In genomic region chrX:9940397-9940796, GRCh38 we compare ENCODE assay signal across 14 cellular contexts. TPM values are rescaled to one million over a fixed set of nuclear protein-coding genes. Genes with fewer than 3 reads are reported as not detected.
DNase-seq lines count a peak whose midpoint lies in the region; FAIRE-seq and TF ChIP-seq lines count a peak whose summit lies in the region.
"Had no signal": no experiment of that assay in that cellular context is flagged by ENCODE, and none has a peak within 500 bp of the region (broad histone marks: within the 10 kb centered on the region; RNA-seq: fewer than 3 reads in every experiment).

No MANE protein-coding gene starts in this region.

- H3K79me2 ChIP-seq in astrocyte (ENCODE audit: insufficient read depth, low read length) = no peaks in the 10 kb centered on the region

- H3K4me1 ChIP-seq in astrocyte (ENCODE audit: insufficient read depth, low read length) = peaks cover 5% of the 10 kb centered on the region
- H3K4me1 ChIP-seq: body of pancreas had no signal

- H3K9me3 Mint-ChIP-seq in astrocyte (ENCODE audit: unreplicated experiment) (no peaks in the 10 kb centered on the region), immature natural killer cell (no peaks in the 10 kb centered on the region)
- H3K9me3 Mint-ChIP-seq: CD4-positive, CD25-positive, alpha-beta regulatory T cell had no signal

- no peaks in the 10 kb centered on the region for H3K36me3 ChIP-seq in astrocyte (ENCODE audit: insufficient read depth, low read length)

- H3K27ac ChIP-seq in AG04450 (ENCODE audit: low read depth, low read length) (no peak overlapping the region), astrocyte (ENCODE audit: low read depth, low read length) (no peak overlapping the region)
- H3K27ac ChIP-seq: body of pancreas had no signal

- H2AFZ ChIP-seq in astrocyte (ENCODE audit: low read depth, low read length) = no peak overlapping the region

- H3K9me3 ChIP-seq in AG04450 (ENCODE audit: control insufficient read depth, insufficient read depth, low read length) (no peaks in the 10 kb centered on the region; the same call in 1 of the 2 replicates), astrocyte (ENCODE audit: insufficient read depth, low read depth, low read length) (no peaks in the 10 kb centered on the region)
- H3K9me3 ChIP-seq: body of pancreas had no signal

- peak; percentile 20 for DNase-seq in AG04450 (ENCODE audit: low read depth, low spot score)
- peak; percentile 9 for DNase-seq in HS-5 (ENCODE audit: low read depth)
- DNase-seq in astrocyte (ENCODE audit: low read depth) = peak; percentile 93
- no peak for DNase-seq in immature natural killer cell
- no peak for DNase-seq in activated gamma-delta T cell treated with Interleukin-2 at 50 U/mL for 16 hours
- no peak for DNase-seq in ecto neural progenitor cell (ENCODE audit: low spot score)
- no peak for DNase-seq in central memory CD4-positive, alpha-beta T cell
- no peak for DNase-seq in NCI-H2196 (lab: John Stamatoyannopoulos, UW; ENCODE audit: unreplicated experiment)
- DNase-seq: CD4-positive, CD25-positive, alpha-beta regulatory T cell; KBM-7; stimulated activated naive CD4-positive, alpha-beta T cell treated with Interleukin-2 at 50 U/mL for 16 hours; T-helper 2 cell had no signal

- H3K27me3 Mint-ChIP-seq in astrocyte (ENCODE audit: low read depth, unreplicated experiment) = no peaks in the 10 kb centered on the region
- peaks cover 5 to 10% (median 9%) of the 10 kb centered on the region in 3 donors for H3K27me3 Mint-ChIP-seq in immature natural killer cell (ENCODE audit: low read depth in 3 of 3)
- H3K27me3 Mint-ChIP-seq: CD4-positive, CD25-positive, alpha-beta regulatory T cell had no signal

- H3K4me1 Mint-ChIP-seq in astrocyte (ENCODE audit: low read depth, unreplicated experiment) (no peaks in the 10 kb centered on the region), immature natural killer cell (peaks cover 21 to 27% of the 10 kb centered on the region in 2 donors)

- H4K20me1 ChIP-seq in astrocyte (ENCODE audit: insufficient read depth, low read length) = peaks cover 3% of the 10 kb centered on the region

- H3K27me3 ChIP-seq in AG04450 (ENCODE audit: control insufficient read depth, insufficient read depth, low read length) (no peaks in the 10 kb centered on the region), astrocyte (ENCODE audit: insufficient read depth, low read length) (no peaks in the 10 kb centered on the region)
- H3K27me3 ChIP-seq: body of pancreas had no signal

- H3K9ac ChIP-seq in astrocyte (ENCODE audit: low read length) = no peak overlapping the region

- no peak overlapping the region for H3K4me3 ChIP-seq in AG04450 (ENCODE audit: low read depth, low read length)
- no peak overlapping the region for H3K4me3 ChIP-seq in astrocyte (ENCODE audit: insufficient read depth, low read depth, low read length)
- H3K4me3 ChIP-seq: body of pancreas had no signal

- CTCF ChIA-PET in AG04450 (lab: Charles Lee) = no interaction called here

- POLR2A ChIA-PET in AG04450 (lab: Yijun Ruan, JAX) = no interaction called here

- H3K27ac Mint-ChIP-seq in astrocyte (ENCODE audit: unreplicated experiment) (peak overlapping the region; percentile 75), immature natural killer cell (no peak overlapping the region)
- H3K27ac Mint-ChIP-seq: CD4-positive, CD25-positive, alpha-beta regulatory T cell had no signal

- TF ChIP-seq CTCF in AG04450 (IDR thresholded peaks at IDR 0.05; ENCODE audit: low read depth, low read length) = no peak
- no peak for TF ChIP-seq CTCF in astrocyte (IDR thresholded peaks at IDR 0.05; ENCODE audit: insufficient read depth, low read depth, low read length)

- H3K4me3 Mint-ChIP-seq in astrocyte (ENCODE audit: unreplicated experiment) (no peak overlapping the region), immature natural killer cell (peak overlapping the region in 3 of 5 donors; percentile 19 to 30 (median 23))

- H3K4me2 ChIP-seq in astrocyte (ENCODE audit: low read length) = no peak overlapping the region

- peak; percentile 52 for FAIRE-seq in astrocyte (lab: Jason Lieb, UNC)

- H3K36me3 Mint-ChIP-seq in astrocyte (ENCODE audit: low read depth, unreplicated experiment) (peaks cover 16% of the 10 kb centered on the region), immature natural killer cell (no peaks in the 10 kb centered on the region)
- H3K36me3 Mint-ChIP-seq: CD4-positive, CD25-positive, alpha-beta regulatory T cell had no signal

RNA-seq across cellular contexts. Expression of gene CLDN34, which starts 26.8 kb away (rescaled TPM):
- polyA plus RNA-seq in AG04450 (2011; rRNA removed) (0.11 and 0.12 TPM in 2 replicates), immature natural killer cell (not detected)
- 0.23 TPM in 1 of 2 replicates, not detected in the other for polyA minus RNA-seq in AG04450 (2011; rRNA and poly(A)+ RNA removed)
- total RNA-seq in astrocyte = 0.36 TPM in 1 of 2 replicates, not detected in the other
- total RNA-seq: CD4-positive, CD25-positive, alpha-beta regulatory T cell; NCI-H460 had no signal
- polyA plus RNA-seq: CD4-positive, CD25-positive, alpha-beta regulatory T cell had no signal

Comparison
In these comparisons a context has a peak if more than half of its experiments do, and no peak if none do; other contexts are left out.
1. DNase-seq: peak in AG04450 (single experiment), HS-5 (single experiment) and astrocyte (single experiment); none in immature natural killer cell (0 of 3), activated gamma-delta T cell treated with Interleukin-2 at 50 U/mL for 16 hours (single experiment), ecto neural progenitor cell (single experiment), central memory CD4-positive, alpha-beta T cell (single experiment) and NCI-H2196 (single experiment).